Comparison of ENCODE assay signal across 2 cellular contexts in the genomic region with DNA sequence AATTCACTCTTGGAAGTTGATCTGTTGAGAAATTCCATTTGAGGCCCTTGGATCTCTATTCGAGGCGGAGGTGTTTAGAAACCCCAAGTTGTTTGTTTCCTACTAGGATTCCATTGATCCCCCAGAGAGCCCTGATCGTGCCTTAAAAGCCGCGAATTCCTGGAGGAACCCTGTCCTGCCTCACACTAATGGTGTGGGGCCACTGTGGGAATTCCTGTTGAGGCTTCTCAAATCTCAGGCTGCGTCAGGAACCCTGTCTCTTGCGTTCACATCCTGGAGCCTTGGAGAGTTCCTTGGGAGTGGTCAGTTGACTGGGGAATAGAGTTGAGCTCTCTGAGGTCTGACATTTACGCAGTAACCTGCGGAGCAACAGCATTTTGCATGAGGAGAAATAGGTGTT.
TF ChIP-seq lines count a peak whose summit lies in the region.

No MANE protein-coding gene starts in this region.

TF ChIP-seq in A549, 52 proteins besides CTCF, POLR2A, EP300 and RAD21:
- TF ChIP-seq, protein P1, sequence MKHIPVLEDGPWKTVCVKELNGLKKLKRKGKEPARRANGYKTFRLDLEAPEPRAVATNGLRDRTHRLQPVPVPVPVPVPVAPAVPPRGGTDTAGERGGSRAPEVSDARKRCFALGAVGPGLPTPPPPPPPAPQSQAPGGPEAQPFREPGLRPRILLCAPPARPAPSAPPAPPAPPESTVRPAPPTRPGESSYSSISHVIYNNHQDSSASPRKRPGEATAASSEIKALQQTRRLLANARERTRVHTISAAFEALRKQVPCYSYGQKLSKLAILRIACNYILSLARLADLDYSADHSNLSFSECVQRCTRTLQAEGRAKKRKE (CRISPR knock-in tag; IDR thresholded peaks at IDR 0.05; ENCODE audit: low read depth) = no peak
- no peak for TF ChIP-seq HDAC2 (IDR thresholded peaks at IDR 0.05)
- TF ChIP-seq, protein P2, sequence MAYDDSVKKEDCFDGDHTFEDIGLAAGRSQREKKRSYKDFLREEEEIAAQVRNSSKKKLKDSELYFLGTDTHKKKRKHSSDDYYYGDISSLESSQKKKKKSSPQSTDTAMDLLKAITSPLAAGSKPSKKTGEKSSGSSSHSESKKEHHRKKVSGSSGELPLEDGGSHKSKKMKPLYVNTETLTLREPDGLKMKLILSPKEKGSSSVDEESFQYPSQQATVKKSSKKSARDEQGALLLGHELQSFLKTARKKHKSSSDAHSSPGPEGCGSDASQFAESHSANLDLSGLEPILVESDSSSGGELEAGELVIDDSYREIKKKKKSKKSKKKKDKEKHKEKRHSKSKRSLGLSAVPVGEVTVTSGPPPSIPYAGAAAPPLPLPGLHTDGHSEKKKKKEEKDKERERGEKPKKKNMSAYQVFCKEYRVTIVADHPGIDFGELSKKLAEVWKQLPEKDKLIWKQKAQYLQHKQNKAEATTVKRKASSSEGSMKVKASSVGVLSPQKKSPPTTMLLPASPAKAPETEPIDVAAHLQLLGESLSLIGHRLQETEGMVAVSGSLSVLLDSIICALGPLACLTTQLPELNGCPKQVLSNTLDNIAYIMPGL (CRISPR knock-in tag; IDR thresholded peaks at IDR 0.05; ENCODE audit: borderline replicate concordance) = no peak
- no peak for TF ChIP-seq EHMT2 (IDR thresholded peaks at IDR 0.05; ENCODE audit: low read depth)
- TF ChIP-seq RARB (CRISPR knock-in tag; IDR thresholded peaks at IDR 0.05) = no peak
- no peak for TF ChIP-seq HOXB13 (CRISPR knock-in tag; IDR thresholded peaks at IDR 0.05; ENCODE audit: low read depth)
- TF ChIP-seq, protein P3, sequence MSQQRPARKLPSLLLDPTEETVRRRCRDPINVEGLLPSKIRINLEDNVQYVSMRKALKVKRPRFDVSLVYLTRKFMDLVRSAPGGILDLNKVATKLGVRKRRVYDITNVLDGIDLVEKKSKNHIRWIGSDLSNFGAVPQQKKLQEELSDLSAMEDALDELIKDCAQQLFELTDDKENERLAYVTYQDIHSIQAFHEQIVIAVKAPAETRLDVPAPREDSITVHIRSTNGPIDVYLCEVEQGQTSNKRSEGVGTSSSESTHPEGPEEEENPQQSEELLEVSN (IDR thresholded peaks at IDR 0.05; ENCODE audit: borderline replicate concordance, low read depth) = no peak
TF ChIP-seq in A549: peak in this region for 0.

TF ChIP-seq in IMR-90, 13 proteins besides CTCF, POLR2A, EP300 and RAD21:
- TF ChIP-seq RFX5 (IDR thresholded peaks at IDR 0.05; ENCODE audit: low read depth, low read length) (no peak), CEBPB (IDR thresholded peaks at IDR 0.05; ENCODE audit: low read depth, low read length) (no peak), SMC3 (IDR thresholded peaks at IDR 0.05; ENCODE audit: low read depth, low read length) (no peak)
- TF ChIP-seq, protein P4, sequence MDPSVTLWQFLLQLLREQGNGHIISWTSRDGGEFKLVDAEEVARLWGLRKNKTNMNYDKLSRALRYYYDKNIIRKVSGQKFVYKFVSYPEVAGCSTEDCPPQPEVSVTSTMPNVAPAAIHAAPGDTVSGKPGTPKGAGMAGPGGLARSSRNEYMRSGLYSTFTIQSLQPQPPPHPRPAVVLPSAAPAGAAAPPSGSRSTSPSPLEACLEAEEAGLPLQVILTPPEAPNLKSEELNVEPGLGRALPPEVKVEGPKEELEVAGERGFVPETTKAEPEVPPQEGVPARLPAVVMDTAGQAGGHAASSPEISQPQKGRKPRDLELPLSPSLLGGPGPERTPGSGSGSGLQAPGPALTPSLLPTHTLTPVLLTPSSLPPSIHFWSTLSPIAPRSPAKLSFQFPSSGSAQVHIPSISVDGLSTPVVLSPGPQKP (IDR thresholded peaks at IDR 0.05; ENCODE audit: borderline replicate concordance, low read depth, low read length) = no peak
TF ChIP-seq in IMR-90: peak in this region for 0.
